In genomic region chr7:100873599-100874299, GRCh38 we compare ENCODE assay signal across 8 cellular contexts. TPM values are rescaled to one million over a fixed set of nuclear protein-coding genes. Genes with fewer than 3 reads are reported as not detected.
A peak's percentile ranks its signal among the peaks of the same experiment; 100 is the strongest.
DNase-seq lines count a peak whose midpoint lies in the region; ATAC-seq, FAIRE-seq and TF ChIP-seq lines count a peak whose summit lies in the region.

No MANE protein-coding gene starts in this region.

- no peak for ATAC-seq in HG02884 (IDR thresholded peaks at IDR 0.05; ENCODE audit: unreplicated experiment)

- H3K27ac Mint-ChIP-seq in chondrocyte (ENCODE audit: unreplicated experiment) (peak overlapping the region; percentile 98), nephron (peak overlapping the region; percentile 99 to 100 (median 99))

- H3K79me2 ChIP-seq in KMS-11 (ENCODE audit: insufficient read depth, low read depth), result peaks cover 37% of the 10 kb centered on the region

- H3K4me3 ChIP-seq in AG09309 (ENCODE audit: control insufficient read depth, low read depth, low read length), result peak overlapping the region; percentile 90; the same call in 1 of the 2 replicates
- H3K4me3 ChIP-seq in KMS-11 (IDR thresholded peaks at IDR 0.05; ENCODE audit: insufficient read depth, low read depth, low read length), result no peak overlapping the region

- peaks cover 68% of the 10 kb centered on the region for H3K4me1 Mint-ChIP-seq in chondrocyte (ENCODE audit: low read depth)
- H3K4me1 Mint-ChIP-seq in nephron, result peaks cover 38% of the 10 kb centered on the region

- FAIRE-seq in GM12892 (lab: Jason Lieb, UNC), result no peak

- DNase-seq in AG09309 (ENCODE audit: low read depth) (no peak), chondrocyte (ENCODE audit: low spot score) (no peak), inferior parietal cortex (ENCODE audit: extremely low spot score) (no peak), GM12892 (ENCODE audit: insufficient read length) (no peak)
- no peak for DNase-seq in stimulated activated CD4-positive, alpha-beta T cell treated with anti-CD3 and anti-CD28 coated beads, Interleukin-4, amount 100 ng/mL, for 4 hours

- H3K27me3 Mint-ChIP-seq in chondrocyte (ENCODE audit: low read depth) (no peaks in the 10 kb centered on the region), nephron (ENCODE audit: low read depth) (no peaks in the 10 kb centered on the region)

- no peaks in the 10 kb centered on the region for H3K9me3 Mint-ChIP-seq in chondrocyte (ENCODE audit: low read depth)
- H3K9me3 Mint-ChIP-seq in nephron, result no peaks in the 10 kb centered on the region

- H3K27ac ChIP-seq in KMS-11, result no peak overlapping the region

- H3K9ac ChIP-seq in KMS-11, result no peak overlapping the region

- peaks cover 21% of the 10 kb centered on the region for H3K4me1 ChIP-seq in KMS-11 (ENCODE audit: low read depth, poor library complexity, severe bottlenecking)

- TF ChIP-seq CTCF in AG09309 (IDR thresholded peaks at IDR 0.05; ENCODE audit: control insufficient read depth, insufficient read depth, low read depth, low read length, missing control alignments) (no peak), KMS-11 (conservative IDR thresholded peaks at IDR 0.05; ENCODE audit: low read depth, low read length) (no peak), chondrocyte (IDR thresholded peaks at IDR 0.05) (no peak), nephron (IDR thresholded peaks at IDR 0.05; ENCODE audit: unreplicated experiment in 3 of 3) (no peak)

- peak overlapping the region; percentile 75 for H3K4me2 ChIP-seq in KMS-11

- no peaks in the 10 kb centered on the region; the same call in 1 of the 2 replicates for H3K36me3 ChIP-seq in KMS-11 (ENCODE audit: insufficient read depth)

- H3K36me3 Mint-ChIP-seq in chondrocyte (ENCODE audit: low read depth) (peaks cover 30% of the 10 kb centered on the region), nephron (ENCODE audit: low read depth) (peaks cover 62% of the 10 kb centered on the region)

- H2AFZ ChIP-seq in KMS-11 (ENCODE audit: low read depth), result peak overlapping the region; percentile 92

- no peaks in the 10 kb centered on the region for H3K27me3 ChIP-seq in KMS-11 (ENCODE audit: insufficient read depth, low read depth)

- H3K4me3 Mint-ChIP-seq in chondrocyte (ENCODE audit: unreplicated experiment) (peak overlapping the region; percentile 99), nephron (peak overlapping the region; percentile 97 to 99 (median 99))

- H4K20me1 ChIP-seq in KMS-11 (ENCODE audit: insufficient read depth), result no peaks in the 10 kb centered on the region; the same call in 1 of the 2 replicates

- no peak for TF ChIP-seq POLR2A in GM12892 (IDR thresholded peaks at IDR 0.05; ENCODE audit: low read depth, low read length)

RNA-seq across cellular contexts. Expression of gene SRRT, which starts 1.2 kb away (rescaled TPM):
- 104 to 138 TPM (median 105 TPM) in 3 replicates for total RNA-seq in chondrocyte
- 88.0 TPM for polyA plus RNA-seq in GM12892 (2012; ENCODE audit: missing spikeins)

RNA-seq across cellular contexts. Expression of gene TRIP6, which starts 6.6 kb away (rescaled TPM):
- 91.6 to 104 TPM (median 98.4 TPM) in 3 replicates for total RNA-seq in chondrocyte
- polyA plus RNA-seq in GM12892 (2012; ENCODE audit: missing spikeins), result 20.9 TPM

RNA-seq across cellular contexts. Expression of gene UFSP1, which starts 15.8 kb away (rescaled TPM):
- total RNA-seq in chondrocyte, result 4.1 to 5.0 TPM (median 4.3 TPM) in 3 replicates
- polyA plus RNA-seq in GM12892 (2012; ENCODE audit: missing spikeins), result 0.74 TPM

RNA-seq across cellular contexts. Expression of gene SLC12A9, which starts 21.2 kb away (rescaled TPM):
- 23.5 to 26.6 TPM (median 26.0 TPM) in 3 replicates for total RNA-seq in chondrocyte
- 8.4 TPM for polyA plus RNA-seq in GM12892 (2012; ENCODE audit: missing spikeins)

RNA-seq across cellular contexts. Expression of gene ACHE, which starts 21.9 kb away (rescaled TPM):
- 1.4 to 2.9 TPM (median 2.6 TPM) in 3 replicates for total RNA-seq in chondrocyte
- 0.95 TPM for polyA plus RNA-seq in GM12892 (2012; ENCODE audit: missing spikeins)
